Comparison of ENCODE assay signal across 10 cellular contexts in genomic region chr10:75430000-75430763, GRCh38. TPM values are rescaled to one million over a fixed set of nuclear protein-coding genes. Genes with fewer than 3 reads are reported as not detected.
A peak's percentile ranks its signal among the peaks of the same experiment; 100 is the strongest.
DNase-seq lines count a peak whose midpoint lies in the region; ATAC-seq and TF ChIP-seq lines count a peak whose summit lies in the region.
"Had no signal": no experiment of that assay in that cellular context is flagged by ENCODE, and none has a peak within 500 bp of the region (broad histone marks: within the 10 kb centered on the region; RNA-seq: fewer than 3 reads in every experiment).

No MANE protein-coding gene starts in this region.

- peak overlapping the region; percentile 4 for H3K27ac ChIP-seq in foreskin keratinocyte
- peak overlapping the region; percentile 25 for H3K27ac ChIP-seq in neuronal stem cell (replicated peaks; ENCODE audit: low read length)
- H3K27ac ChIP-seq: KMS-11 had no signal

- no peaks in the 10 kb centered on the region for H3K36me3 Mint-ChIP-seq in naive thymus-derived CD8-positive, alpha-beta T cell

- H3K4me1 ChIP-seq in foreskin keratinocyte (peaks cover 45% of the 10 kb centered on the region), neuronal stem cell (ENCODE audit: control insufficient read depth in 2 of 2, insufficient read depth in 1 of 2, low read depth in 1 of 2, low read length in 2 of 2) (peaks cover 17 to 37% of the 10 kb centered on the region in 2 donors)

- no peak overlapping the region for H2BK12ac ChIP-seq in neuronal stem cell (ENCODE audit: low read length)

- no peak overlapping the region for H3K4me3 ChIP-seq in neuronal stem cell (ENCODE audit: low read length in 2 of 2)

- no peaks in the 10 kb centered on the region for H3K27me3 ChIP-seq in foreskin keratinocyte
- peaks cover 0 to 43% (median 4%) of the 10 kb centered on the region in 3 experiments for H3K27me3 ChIP-seq in neuronal stem cell (ENCODE audit: control insufficient read depth in 3 of 3, insufficient read depth in 3 of 3, low read depth in 1 of 3, low read length in 3 of 3)

- no peak overlapping the region for H3K23ac ChIP-seq in neuronal stem cell (ENCODE audit: low read depth, low read length, poor library complexity)

- H2BK5ac ChIP-seq in neuronal stem cell (ENCODE audit: low read length) = no peak overlapping the region

- no peak overlapping the region for H2BK120ac ChIP-seq in neuronal stem cell (ENCODE audit: low read depth, low read length)

- no peaks in the 10 kb centered on the region for H3K79me1 ChIP-seq in neuronal stem cell (ENCODE audit: low read depth, low read length)

- no peak overlapping the region for H2AK5ac ChIP-seq in neuronal stem cell (ENCODE audit: low read depth, low read length)

- no peak for TF ChIP-seq CTCF in foreskin keratinocyte (conservative IDR thresholded peaks at IDR 0.05)

- H2AFZ ChIP-seq in neuronal stem cell (ENCODE audit: low read length) = peak overlapping the region; percentile 27

- ATAC-seq in foreskin keratinocyte (peak; percentile 76), HG03175 (IDR thresholded peaks at IDR 0.05; ENCODE audit: unreplicated experiment) (no peak)
- ATAC-seq in naive thymus-derived CD8-positive, alpha-beta T cell = no peak

- WGBS in neuronal stem cell (ENCODE audit: extremely low coverage in 2 of 2, insufficient read length in 2 of 2, insufficient replicate concordance in 1 of 2), 2 donors = no CpG with 5 or more reads among the region's 9 CpGs

- H3K9ac ChIP-seq in neuronal stem cell (ENCODE audit: low read depth, low read length, poor library complexity) = no peak overlapping the region
- H3K9ac ChIP-seq: KMS-11 had no signal

- H3K4ac ChIP-seq in neuronal stem cell (ENCODE audit: low read length) = no peak overlapping the region

- POLR2A ChIA-PET in naive thymus-derived CD8-positive, alpha-beta T cell (lab: Charles Lee) = no interaction called here

- H3K4me1 Mint-ChIP-seq in naive thymus-derived CD8-positive, alpha-beta T cell = peaks cover 0 to 11% (median 6%) of the 10 kb centered on the region in 4 donors

- H3K18ac ChIP-seq in neuronal stem cell (ENCODE audit: low read length) = no peak overlapping the region

- peaks cover 0 to 3% (median 0%) of the 10 kb centered on the region in 9 donors for H3K9me3 Mint-ChIP-seq in naive thymus-derived CD8-positive, alpha-beta T cell

- H3K14ac ChIP-seq in neuronal stem cell (ENCODE audit: low read length) = no peak overlapping the region

- H3K27ac Mint-ChIP-seq in naive thymus-derived CD8-positive, alpha-beta T cell = peak overlapping the region in 1 of 10 donors; percentile 51

- no peak overlapping the region for H4K8ac ChIP-seq in neuronal stem cell (ENCODE audit: low read depth, low read length)

- H3K4me3 Mint-ChIP-seq in naive thymus-derived CD8-positive, alpha-beta T cell = peak overlapping the region in 4 of 10 donors; percentile 57 to 72 (median 65)

- H3K4me2 ChIP-seq in neuronal stem cell (ENCODE audit: insufficient read depth, low read length, poor library complexity, severe bottlenecking) = peak overlapping the region; percentile 34
- H3K4me2 ChIP-seq: KMS-11 had no signal

- no peaks in the 10 kb centered on the region for H3K9me3 ChIP-seq in neuronal stem cell (replicated peaks in 1 of 2; ENCODE audit: control insufficient read depth in 2 of 2, insufficient read depth in 1 of 2, low read depth in 1 of 2, low read length in 2 of 2)

- DNase-seq in DMS 273 treated with DMSO at 0.1 percent for 48 hours (lab: John Stamatoyannopoulos, UW) (peak; percentile 6), NCI-H226 (peak; percentile 92), foreskin keratinocyte (peak; percentile 80 to 87), neuronal stem cell (ENCODE audit: low spot score) (peak; percentile 73)
- DNase-seq in naive thymus-derived CD8-positive, alpha-beta T cell = no peak
- DNase-seq in effector CD8-positive, alpha-beta T cell (lab: John Stamatoyannopoulos, UW) = no peak
- DNase-seq in activated CD4-positive, alpha-beta T cell treated with anti-CD3 and anti-CD28 coated beads, Interleukin-2, amount 50 U/mL, for 48 hours = no peak
- DNase-seq: activated gamma-delta T cell had no signal

- no peak overlapping the region for H4K91ac ChIP-seq in neuronal stem cell (ENCODE audit: low read depth, low read length, poor library complexity)

- H2BK15ac ChIP-seq in neuronal stem cell (ENCODE audit: low read length) = no peak overlapping the region

- peaks cover 37 to 64% (median 47%) of the 10 kb centered on the region in 5 donors for H3K27me3 Mint-ChIP-seq in naive thymus-derived CD8-positive, alpha-beta T cell

- H3K36me3 ChIP-seq in neuronal stem cell (replicated peaks in 1 of 2; ENCODE audit: control insufficient read depth in 2 of 2, insufficient read depth in 2 of 2, low read length in 2 of 2) = no peaks in the 10 kb centered on the region

RNA-seq across cellular contexts. Expression of gene LRMDA, which starts 1.2 kb away (rescaled TPM):
- not detected in 2 replicates for total RNA-seq in foreskin keratinocyte
- 0.10 TPM in 1 of 2 replicates, not detected in the other for polyA plus RNA-seq in foreskin keratinocyte
- polyA plus RNA-seq in neuronal stem cell (2013, experiment 1 of 2) = 0.22 TPM
- 0.15 TPM for polyA plus RNA-seq in neuronal stem cell (2013, experiment 2 of 2)
- total RNA-seq in naive thymus-derived CD8-positive, alpha-beta T cell = not detected
- not detected for polyA plus RNA-seq in naive thymus-derived CD8-positive, alpha-beta T cell

RNA-seq across cellular contexts. Expression of gene ZNF503, which starts 28.6 kb away (rescaled TPM):
- total RNA-seq in foreskin keratinocyte = 5.1 and 5.7 TPM in 2 replicates
- 4.6 and 4.7 TPM in 2 replicates for polyA plus RNA-seq in foreskin keratinocyte
- polyA plus RNA-seq in neuronal stem cell (2013, experiment 1 of 2) = 9.9 TPM
- 11.2 TPM for polyA plus RNA-seq in neuronal stem cell (2013, experiment 2 of 2)
- total RNA-seq in naive thymus-derived CD8-positive, alpha-beta T cell = under 1 TPM; 0.11 to 0.13 TPM
- polyA plus RNA-seq in naive thymus-derived CD8-positive, alpha-beta T cell = not detected

Comparison
In these comparisons a context has a peak if more than half of its experiments do, and no peak if none do; other contexts are left out.
1. DNase-seq: peak in DMS 273 treated with DMSO at 0.1 percent for 48 hours (single experiment), NCI-H226 (single experiment), foreskin keratinocyte (2 of 2) and neuronal stem cell (single experiment); none in naive thymus-derived CD8-positive, alpha-beta T cell (0 of 10), effector CD8-positive, alpha-beta T cell (single experiment) and activated CD4-positive, alpha-beta T cell treated with anti-CD3 and anti-CD28 coated beads, Interleukin-2, amount 50 U/mL, for 48 hours (0 of 2).